Comparison of ENCODE assay signal across 17 cellular contexts in genomic region chr7:132270517-132270916, GRCh38.
DNase-seq lines count a peak whose midpoint lies in the region; ATAC-seq and TF ChIP-seq lines count a peak whose summit lies in the region.
"Had no signal": no experiment of that assay in that cellular context is flagged by ENCODE, and none has a peak within 500 bp of the region (broad histone marks: within the 10 kb centered on the region; RNA-seq: fewer than 3 reads in every experiment).

No MANE protein-coding gene starts in this region.

- no peak overlapping the region for H3K4me3 Mint-ChIP-seq in GM23338
- H3K4me3 Mint-ChIP-seq: activated T-cell treated with anti-CD3 and anti-CD28 coated beads, Interleukin-2, amount 50 U/mL, for 24 hours; CD14-positive monocyte; stimulated activated memory B cell treated with anti-CD40 and anti-IgM and Interleukin-4, amounts not matched to agents 10 μg/mL and 1 μg/mL and 100 μg/mL, for 72 hours; type B pancreatic cell had no signal

- TF ChIP-seq RAD21 in liver (IDR thresholded peaks at IDR 0.05): no peak

- H3K4me1 Mint-ChIP-seq in GM23338: peaks cover 4% of the 10 kb centered on the region
- H3K4me1 Mint-ChIP-seq: CD14-positive monocyte had no signal

- peaks cover 2% of the 10 kb centered on the region for H3K4me1 ChIP-seq in GM23338 (ENCODE audit: insufficient read depth)
- H3K4me1 ChIP-seq in liver (ENCODE audit: control insufficient read depth in 4 of 4, insufficient read depth in 4 of 4, low read length in 3 of 4): no peaks in the 10 kb centered on the region

- no peak overlapping the region for H3K9ac ChIP-seq in liver (ENCODE audit: low read depth in 1 of 2, low read length in 2 of 2)

- H3K27me3 ChIP-seq in GM23338 (ENCODE audit: insufficient read depth): no peaks in the 10 kb centered on the region
- H3K27me3 ChIP-seq in brain microvascular endothelial cell (replicated peaks): no peaks in the 10 kb centered on the region
- no peaks in the 10 kb centered on the region for H3K27me3 ChIP-seq in liver (ENCODE audit: control insufficient read depth in 4 of 4, insufficient read depth in 4 of 4, low read length in 3 of 4)

- no peaks in the 10 kb centered on the region for H3F3A ChIP-seq in GM23338 (replicated peaks; ENCODE audit: low read depth)

- H3K4me2 ChIP-seq in GM23338: no peak overlapping the region
- H3K4me2 ChIP-seq: PC-9 had no signal

- H3K36me3 ChIP-seq in GM23338 (ENCODE audit: insufficient read depth): no peaks in the 10 kb centered on the region
- H3K36me3 ChIP-seq in brain microvascular endothelial cell (replicated peaks): no peaks in the 10 kb centered on the region
- H3K36me3 ChIP-seq in liver (ENCODE audit: control insufficient read depth in 4 of 4, insufficient read depth in 3 of 4, low read depth in 1 of 4, low read length in 3 of 4): no peaks in the 10 kb centered on the region

- no peaks in the 10 kb centered on the region; the same call in 2 of the 3 replicates for H3K9me3 Mint-ChIP-seq in GM23338
- H3K9me3 Mint-ChIP-seq: activated T-cell treated with anti-CD3 and anti-CD28 coated beads, Interleukin-2, amount 50 U/mL, for 24 hours; type B pancreatic cell had no signal

- 0 out of 2 replicates have a peak, but pooled peaks cover 7% of the 10 kb centered on the region for H3K9me2 ChIP-seq in GM23338 (ENCODE audit: insufficient read depth)

- H3K4me3 ChIP-seq in GM23338: no peak overlapping the region
- H3K4me3 ChIP-seq in NB4 (ENCODE audit: low read depth, low read length): no peak overlapping the region
- H3K4me3 ChIP-seq in brain microvascular endothelial cell (ENCODE audit: low read depth, low read length): no peak overlapping the region
- no peak overlapping the region for H3K4me3 ChIP-seq in liver (ENCODE audit: low read depth in 1 of 3, low read length in 3 of 3)
- H3K4me3 ChIP-seq: PC-9 had no signal

- H3K79me2 ChIP-seq in GM23338 (replicated peaks; ENCODE audit: insufficient read depth): no peaks in the 10 kb centered on the region

- no peak for ATAC-seq in GM23338
- no peak for ATAC-seq in HG02852 (IDR thresholded peaks at IDR 0.05; ENCODE audit: unreplicated experiment)
- ATAC-seq: stimulated activated memory B cell treated with anti-CD40 and anti-IgM and Interleukin-4, amounts not matched to agents 10 μg/mL and 1 μg/mL and 100 μg/mL, for 72 hours had no signal

- H3K27ac Mint-ChIP-seq in GM23338: no peak overlapping the region
- H3K27ac Mint-ChIP-seq: activated T-cell treated with anti-CD3 and anti-CD28 coated beads, Interleukin-2, amount 50 U/mL, for 24 hours; CD14-positive monocyte; stimulated activated memory B cell treated with anti-CD40 and anti-IgM and Interleukin-4, amounts not matched to agents 10 μg/mL and 1 μg/mL and 100 μg/mL, for 72 hours; type B pancreatic cell had no signal

- DNase-seq in GM23338 (ENCODE audit: low spot score): peak; percentile 47
- peak; percentile 24 for DNase-seq in NB4 (ENCODE audit: low read depth)
- DNase-seq in brain microvascular endothelial cell: peak; percentile 11
- no peak for DNase-seq in NCI-H2171 treated with DMSO at 0.1 percent for 48 hours (lab: John Stamatoyannopoulos, UW)
- DNase-seq in amygdala (lab: John Stamatoyannopoulos, UW): no peak
- DNase-seq: activated CD4-positive, alpha-beta T cell treated with anti-CD3 and anti-CD28 coated beads for 1 hour; activated T-cell treated with anti-CD3 and anti-CD28 coated beads, Interleukin-2, amount 50 U/mL, for 24 hours; mesendoderm; NCI-H1436; NCI-H446 treated with DMSO at 0.1 percent for 48 hours; nucleus accumbens; PC-9 had no signal

- peaks cover 5% of the 10 kb centered on the region for H3K27me3 Mint-ChIP-seq in GM23338 (ENCODE audit: insufficient read depth, low read depth, poor library complexity)
- H3K27me3 Mint-ChIP-seq: stimulated activated memory B cell treated with anti-CD40 and anti-IgM and Interleukin-4, amounts not matched to agents 10 μg/mL and 1 μg/mL and 100 μg/mL, for 72 hours had no signal

- H4K20me1 ChIP-seq in GM23338 (replicated peaks; ENCODE audit: insufficient read depth): no peaks in the 10 kb centered on the region

- in situ Hi-C loops in brain microvascular endothelial cell (cut with HindIII; ENCODE audit: low pct_ligation_motif_present, low sequenced_read_pairs): no loop called here

- H3K27ac ChIP-seq in GM23338 (ENCODE audit: low read depth): no peak overlapping the region
- H3K27ac ChIP-seq in brain microvascular endothelial cell: no peak overlapping the region
- no peak overlapping the region for H3K27ac ChIP-seq in liver (ENCODE audit: low read depth in 1 of 2, low read length in 2 of 2)
- H3K27ac ChIP-seq: PC-9 had no signal

- peaks cover 0 to 1% (median 0%) of the 10 kb centered on the region in 4 donors for H3K9me3 ChIP-seq in liver (ENCODE audit: control insufficient read depth in 4 of 4, low read length in 3 of 4)

- TF ChIP-seq CTCF in GM23338 (conservative IDR thresholded peaks at IDR 0.05; ENCODE audit: low read depth in 2 of 2) (no peak), NB4 (IDR thresholded peaks at IDR 0.05; ENCODE audit: low read depth, low read length) (no peak), brain microvascular endothelial cell (IDR thresholded peaks at IDR 0.05; ENCODE audit: low read depth, low read length, missing control alignments) (no peak), liver (IDR thresholded peaks at IDR 0.05; ENCODE audit: low read depth, low read length, missing input control) (no peak)

- TF ChIP-seq POLR2A in NB4 (IDR thresholded peaks at IDR 0.05; ENCODE audit: extremely low read depth, insufficient read length): no peak

- WGBS in liver: 32% methylated on average over 2 of the region's 2 CpGs

- H3K36me3 Mint-ChIP-seq in GM23338 (ENCODE audit: low read depth): no peaks in the 10 kb centered on the region
- H3K36me3 Mint-ChIP-seq: CD14-positive monocyte; stimulated activated memory B cell treated with anti-CD40 and anti-IgM and Interleukin-4, amounts not matched to agents 10 μg/mL and 1 μg/mL and 100 μg/mL, for 72 hours; type B pancreatic cell had no signal

- no peak overlapping the region for H2AFZ ChIP-seq in GM23338
- H2AFZ ChIP-seq: PC-9 had no signal

TF ChIP-seq in GM23338, 12 proteins besides CTCF, POLR2A, EP300 and RAD21:
- TF ChIP-seq REST (IDR thresholded peaks at IDR 0.05; ENCODE audit: unreplicated experiment) (peak; percentile 78), JUNB (IDR thresholded peaks at IDR 0.05; ENCODE audit: unreplicated experiment) (no peak)

TF ChIP-seq in liver, 16 proteins besides CTCF, POLR2A, EP300 and RAD21:
- TF ChIP-seq, protein P1, sequence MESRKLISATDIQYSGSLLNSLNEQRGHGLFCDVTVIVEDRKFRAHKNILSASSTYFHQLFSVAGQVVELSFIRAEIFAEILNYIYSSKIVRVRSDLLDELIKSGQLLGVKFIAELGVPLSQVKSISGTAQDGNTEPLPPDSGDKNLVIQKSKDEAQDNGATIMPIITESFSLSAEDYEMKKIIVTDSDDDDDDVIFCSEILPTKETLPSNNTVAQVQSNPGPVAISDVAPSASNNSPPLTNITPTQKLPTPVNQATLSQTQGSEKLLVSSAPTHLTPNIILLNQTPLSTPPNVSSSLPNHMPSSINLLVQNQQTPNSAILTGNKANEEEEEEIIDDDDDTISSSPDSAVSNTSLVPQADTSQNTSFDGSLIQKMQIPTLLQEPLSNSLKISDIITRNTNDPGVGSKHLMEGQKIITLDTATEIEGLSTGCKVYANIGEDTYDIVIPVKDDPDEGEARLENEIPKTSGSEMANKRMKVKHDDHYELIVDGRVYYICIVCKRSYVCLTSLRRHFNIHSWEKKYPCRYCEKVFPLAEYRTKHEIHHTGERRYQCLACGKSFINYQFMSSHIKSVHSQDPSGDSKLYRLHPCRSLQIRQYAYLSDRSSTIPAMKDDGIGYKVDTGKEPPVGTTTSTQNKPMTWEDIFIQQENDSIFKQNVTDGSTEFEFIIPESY (IDR thresholded peaks at IDR 0.05): no peak
- no peak for TF ChIP-seq YY1 (IDR thresholded peaks at IDR 0.05)
- no peak for TF ChIP-seq FOXA1 (IDR thresholded peaks at IDR 0.05)
- no peak for TF ChIP-seq HNF4G (IDR thresholded peaks at IDR 0.05)
- no peak for TF ChIP-seq SP1 (IDR thresholded peaks at IDR 0.05)
- no peak for TF ChIP-seq NR2F2 (IDR thresholded peaks at IDR 0.05)
- TF ChIP-seq REST (IDR thresholded peaks at IDR 0.05): peak; percentile 99

Comparison
In these comparisons a context has a peak if more than half of its experiments do, and no peak if none do; other contexts are left out.
1. DNase-seq: peak in GM23338 (single experiment), NB4 (single experiment) and brain microvascular endothelial cell (single experiment); none in NCI-H2171 treated with DMSO at 0.1 percent for 48 hours (single experiment) and amygdala (0 of 56).